16 cellular contexts compared by ENCODE assay signal in the genomic region with DNA sequence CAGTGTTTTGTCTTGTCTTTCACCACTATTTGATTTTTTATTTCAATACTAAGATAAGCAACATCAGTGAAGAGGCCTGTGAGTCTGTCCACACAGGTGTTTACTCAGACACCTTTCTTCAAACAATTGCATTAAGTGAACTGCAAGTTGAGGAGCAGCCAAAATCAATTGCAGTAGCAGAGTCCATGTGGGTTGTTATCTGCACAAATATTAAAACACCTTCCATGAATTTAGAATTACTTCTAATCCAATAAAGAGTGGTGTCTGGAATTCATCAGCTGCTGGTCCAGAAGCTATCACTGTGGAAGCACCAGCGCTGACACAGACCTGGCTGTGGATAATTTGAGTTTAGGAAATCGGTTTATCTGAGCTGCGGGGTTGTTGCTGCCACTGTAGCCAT.
DNase-seq lines count a peak whose midpoint lies in the region; ATAC-seq, FAIRE-seq and TF ChIP-seq lines count a peak whose summit lies in the region.
"Had no signal": no experiment of that assay in that cellular context is flagged by ENCODE, and none has a peak within 500 bp of the region (broad histone marks: within the 10 kb centered on the region; RNA-seq: fewer than 3 reads in every experiment).

No MANE protein-coding gene starts in this region.

- ATAC-seq in HepG2 = peak; percentile 79
- ATAC-seq: GM23338 had no signal

- no peak overlapping the region for H3K27ac Mint-ChIP-seq in activated CD4-positive, alpha-beta memory T cell treated with anti-CD3 and anti-CD28 coated beads, Interleukin-2, amount 10 ng/mL, durations not matched to agents 7 days and 5 days
- H3K27ac Mint-ChIP-seq: CD4-positive, CD25-positive, alpha-beta regulatory T cell; GM23338; IgD-negative memory B cell had no signal

- POLR2A ChIA-PET in HepG2 (lab: Yijun Ruan, JAX) = no interaction called here
- POLR2A ChIA-PET in activated CD4-positive, alpha-beta memory T cell treated with anti-CD3 and anti-CD28 coated beads, Interleukin-2, amount 10 ng/mL, durations not matched to agents 7 days and 5 days (lab: Charles Lee) = no interaction called here

- no peak for TF ChIP-seq CTCF in HepG2 (CRISPR knock-in tag; IDR thresholded peaks at IDR 0.05)

- no peaks in the 10 kb centered on the region for H3K9me3 ChIP-seq in HepG2 (ENCODE audit: low read length)
- H3K9me3 ChIP-seq: BLaER1 treated with 17β-estradiol and CSF1 and Interleukin-3, amounts not matched to agents 10 nM and 100 nM had no signal

- H3K4me3 Mint-ChIP-seq in activated CD4-positive, alpha-beta memory T cell treated with anti-CD3 and anti-CD28 coated beads, Interleukin-2, amount 10 ng/mL, durations not matched to agents 7 days and 5 days = no peak overlapping the region
- H3K4me3 Mint-ChIP-seq: CD4-positive, CD25-positive, alpha-beta regulatory T cell; GM23338; IgD-negative memory B cell had no signal

- CTCF ChIA-PET in HepG2 (lab: Yijun Ruan, JAX; ENCODE audit: low intra/inter-chr PET ratio, low total read pairs) = no interaction called here
- CTCF ChIA-PET in activated CD4-positive, alpha-beta memory T cell treated with anti-CD3 and anti-CD28 coated beads, Interleukin-2, amount 10 ng/mL, durations not matched to agents 7 days and 5 days (lab: Charles Lee) = no interaction called here

- no peak overlapping the region for H3K9ac ChIP-seq in HepG2 (ENCODE audit: insufficient read depth, low read depth, low read length)
- H3K9ac ChIP-seq: BLaER1 treated with 17β-estradiol and CSF1 and Interleukin-3, amounts not matched to agents 10 nM and 100 nM had no signal

- no peak overlapping the region for H3K27ac ChIP-seq in HepG2 (ENCODE audit: extremely low read length, insufficient read depth, low read length)
- H3K27ac ChIP-seq: 22Rv1; BLaER1 treated with 17β-estradiol and CSF1 and Interleukin-3, amounts not matched to agents 10 nM and 100 nM had no signal

- H3K27me3 Mint-ChIP-seq in activated CD4-positive, alpha-beta memory T cell treated with anti-CD3 and anti-CD28 coated beads, Interleukin-2, amount 10 ng/mL, durations not matched to agents 7 days and 5 days = no peaks in the 10 kb centered on the region
- H3K27me3 Mint-ChIP-seq: CD4-positive, CD25-positive, alpha-beta regulatory T cell; IgD-negative memory B cell had no signal

- H3K36me3 ChIP-seq in HepG2 (replicated peaks in 1 of 2; ENCODE audit: control insufficient read depth in 1 of 2, insufficient read depth in 2 of 2, low read length in 2 of 2) = no peaks in the 10 kb centered on the region
- H3K36me3 ChIP-seq: BLaER1 treated with 17β-estradiol and CSF1 and Interleukin-3, amounts not matched to agents 10 nM and 100 nM had no signal

- H3K4me1 Mint-ChIP-seq in activated CD4-positive, alpha-beta memory T cell treated with anti-CD3 and anti-CD28 coated beads, Interleukin-2, amount 10 ng/mL, durations not matched to agents 7 days and 5 days = no peaks in the 10 kb centered on the region
- H3K4me1 Mint-ChIP-seq: CD4-positive, CD25-positive, alpha-beta regulatory T cell; IgD-negative memory B cell had no signal

- no peak overlapping the region for H2AFZ ChIP-seq in HepG2 (ENCODE audit: low read length)
- H2AFZ ChIP-seq: GM23338 had no signal

- intact Hi-C loops in HepG2 (cut with micrococcal nuclease; ENCODE audit: unreplicated experiment) = no loop called here

- no TSS peak for BruUV-seq in HepG2 (replicated peaks; lab: Mats Ljungman, UMichigan)

- TF ChIP-seq EP300 in HepG2 (IDR thresholded peaks at IDR 0.05; ENCODE audit: low read depth in 2 of 2, low read length in 2 of 2) (peak in 1 of 2 experiments; percentile 49; a peak in 1 of 4 replicates), HepG2 (CRISPR knock-in tag; IDR thresholded peaks at IDR 0.05; ENCODE audit: borderline replicate concordance) (no peak)

- H3K4me1 ChIP-seq in HepG2 (ENCODE audit: insufficient read depth, low read length) = no peaks in the 10 kb centered on the region
- H3K4me1 ChIP-seq: BLaER1 treated with 17β-estradiol and CSF1 and Interleukin-3, amounts not matched to agents 10 nM and 100 nM had no signal

- peaks cover 4% of the 10 kb centered on the region for H3K9me3 Mint-ChIP-seq in activated CD4-positive, alpha-beta memory T cell treated with anti-CD3 and anti-CD28 coated beads, Interleukin-2, amount 10 ng/mL, durations not matched to agents 7 days and 5 days
- H3K9me3 Mint-ChIP-seq: GM23338 had no signal

- FAIRE-seq in HepG2 (lab: Jason Lieb, UNC) = no peak
- FAIRE-seq: GM12891 had no signal

- in situ Hi-C loops in HepG2 (cut with HindIII; ENCODE audit: extremely low pct_ligation_motif_present, low pct_unique_long_range_greater_than_20kb) = no loop called here

- no peaks in the 10 kb centered on the region for H3K27me3 ChIP-seq in HepG2 (ENCODE audit: control insufficient read depth in 1 of 2, insufficient read depth in 2 of 2, low read length in 2 of 2)
- H3K27me3 ChIP-seq: BLaER1 treated with 17β-estradiol and CSF1 and Interleukin-3, amounts not matched to agents 10 nM and 100 nM had no signal

- no peak for TF ChIP-seq POLR2A in HepG2 (IDR thresholded peaks at IDR 0.05; ENCODE audit: insufficient read depth in 1 of 2, low read depth in 2 of 2, low read length in 2 of 2)

- WGBS in HepG2 (ENCODE audit: low lambda C conversion rate) = 38% methylated on average over 3 of the region's 3 CpGs

- no peaks in the 10 kb centered on the region for H3K79me2 ChIP-seq in HepG2 (ENCODE audit: insufficient read depth, low read length)

- no peak for TF ChIP-seq RAD21 in HepG2 (CRISPR knock-in tag; IDR thresholded peaks at IDR 0.05)

- DNase-seq in NCI-H146 (lab: John Stamatoyannopoulos, UW) (peak; percentile 6), NCI-H146 treated with DMSO at 0.1 percent for 48 hours (lab: John Stamatoyannopoulos, UW; ENCODE audit: unreplicated experiment) (no peak), SK-N-DZ (ENCODE audit: low spot score) (peak; percentile 99), HepG2 (ENCODE audit: low spot score) (peak; percentile 14), AG08396 (ENCODE audit: low spot score) (no peak), putamen (ENCODE audit: low spot score) (no peak)
- no peak for DNase-seq in activated CD4-positive, alpha-beta memory T cell treated with anti-CD3 and anti-CD28 coated beads, Interleukin-2, amount 10 ng/mL, durations not matched to agents 7 days and 5 days
- DNase-seq: AML-193; CD4-positive, CD25-positive, alpha-beta regulatory T cell; DMS79; H7 had no signal

- no peak overlapping the region for H3K4me3 ChIP-seq in HepG2 (replicated peaks in 1 of 3; ENCODE audit: insufficient read depth in 1 of 3, low read depth in 2 of 3, low read length in 3 of 3)
- H3K4me3 ChIP-seq: BLaER1 treated with 17β-estradiol and CSF1 and Interleukin-3, amounts not matched to agents 10 nM and 100 nM; GM23338 had no signal

- H3K4me2 ChIP-seq in HepG2 (ENCODE audit: low read depth, low read length) = no peak overlapping the region
- H3K4me2 ChIP-seq: BLaER1 treated with 17β-estradiol and CSF1 and Interleukin-3, amounts not matched to agents 10 nM and 100 nM; GM23338 had no signal

- no peaks in the 10 kb centered on the region for H3K36me3 Mint-ChIP-seq in activated CD4-positive, alpha-beta memory T cell treated with anti-CD3 and anti-CD28 coated beads, Interleukin-2, amount 10 ng/mL, durations not matched to agents 7 days and 5 days (ENCODE audit: low read depth)
- H3K36me3 Mint-ChIP-seq: CD4-positive, CD25-positive, alpha-beta regulatory T cell; IgD-negative memory B cell had no signal

- H4K20me1 ChIP-seq in HepG2 (ENCODE audit: insufficient read depth, low read length) = no peaks in the 10 kb centered on the region
- H4K20me1 ChIP-seq: BLaER1 treated with 17β-estradiol and CSF1 and Interleukin-3, amounts not matched to agents 10 nM and 100 nM had no signal

TF ChIP-seq in HepG2, 621 proteins besides CTCF, POLR2A, EP300 and RAD21 (continues in another document):
- TF ChIP-seq, protein P1, sequence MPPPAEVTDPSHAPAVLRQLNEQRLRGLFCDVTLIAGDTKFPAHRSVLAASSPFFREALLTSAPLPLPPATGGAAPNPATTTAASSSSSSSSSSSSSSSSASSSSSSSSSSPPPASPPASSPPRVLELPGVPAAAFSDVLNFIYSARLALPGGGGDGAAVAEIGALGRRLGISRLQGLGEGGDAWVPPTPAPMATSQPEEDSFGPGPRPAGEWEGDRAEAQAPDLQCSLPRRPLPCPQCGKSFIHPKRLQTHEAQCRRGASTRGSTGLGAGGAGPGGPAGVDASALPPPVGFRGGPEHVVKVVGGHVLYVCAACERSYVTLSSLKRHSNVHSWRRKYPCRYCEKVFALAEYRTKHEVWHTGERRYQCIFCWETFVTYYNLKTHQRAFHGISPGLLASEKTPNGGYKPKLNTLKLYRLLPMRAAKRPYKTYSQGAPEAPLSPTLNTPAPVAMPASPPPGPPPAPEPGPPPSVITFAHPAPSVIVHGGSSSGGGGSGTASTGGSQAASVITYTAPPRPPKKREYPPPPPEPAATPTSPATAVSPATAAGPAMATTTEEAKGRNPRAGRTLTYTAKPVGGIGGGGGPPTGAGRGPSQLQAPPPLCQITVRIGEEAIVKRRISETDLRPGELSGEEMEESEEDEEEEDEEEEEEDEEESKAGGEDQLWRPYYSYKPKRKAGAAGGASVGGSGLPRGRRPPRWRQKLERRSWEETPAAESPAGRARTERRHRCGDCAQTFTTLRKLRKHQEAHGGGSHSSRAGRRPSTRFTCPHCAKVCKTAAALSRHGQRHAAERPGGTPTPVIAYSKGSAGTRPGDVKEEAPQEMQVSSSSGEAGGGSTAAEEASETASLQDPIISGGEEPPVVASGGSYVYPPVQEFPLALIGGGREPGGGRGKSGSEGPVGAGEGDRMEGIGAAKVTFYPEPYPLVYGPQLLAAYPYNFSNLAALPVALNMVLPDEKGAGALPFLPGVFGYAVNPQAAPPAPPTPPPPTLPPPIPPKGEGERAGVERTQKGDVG (CRISPR knock-in tag; IDR thresholded peaks at IDR 0.05; ENCODE audit: borderline replicate concordance) = no peak
- no peak for TF ChIP-seq ZBTB21 (CRISPR knock-in tag; IDR thresholded peaks at IDR 0.05)
- no peak for TF ChIP-seq ZNF629 (CRISPR knock-in tag; conservative IDR thresholded peaks at IDR 0.05)
- no peak for TF ChIP-seq KAT8 (CRISPR knock-in tag; IDR thresholded peaks at IDR 0.05)
- no peak for TF ChIP-seq RBM22 (optimal IDR thresholded peaks at IDR 0.05; ENCODE audit: low read length)

Comparison
In these comparisons a context has a peak if more than half of its experiments do, and no peak if none do; other contexts are left out.
1. DNase-seq: peak in NCI-H146 (single experiment), SK-N-DZ (single experiment) and HepG2 (single experiment); none in NCI-H146 treated with DMSO at 0.1 percent for 48 hours (single experiment), AG08396 (single experiment), activated CD4-positive, alpha-beta memory T cell treated with anti-CD3 and anti-CD28 coated beads, Interleukin-2, amount 10 ng/mL, durations not matched to agents 7 days and 5 days (single experiment) and putamen (single experiment).